Comparison of ENCODE assay signal across 12 cellular contexts in genomic region chr2:54422072-54422581, GRCh38. TPM values are rescaled to one million over a fixed set of nuclear protein-coding genes. Genes with fewer than 3 reads are reported as not detected.
DNase-seq lines count a peak whose midpoint lies in the region; ATAC-seq and TF ChIP-seq lines count a peak whose summit lies in the region.
"Had no signal": no experiment of that assay in that cellular context is flagged by ENCODE, and none has a peak within 500 bp of the region (broad histone marks: within the 10 kb centered on the region; RNA-seq: fewer than 3 reads in every experiment).

No MANE protein-coding gene starts in this region.

- no peak overlapping the region for H3K4me3 ChIP-seq in OCI-LY7 (ENCODE audit: low read depth, low read length, poor library complexity, severe bottlenecking)
- H3K4me3 ChIP-seq: vagina had no signal

- H3K9me2 ChIP-seq in OCI-LY7 (ENCODE audit: insufficient read depth, low read length): no peaks in the 10 kb centered on the region

- no peak overlapping the region for H3K4me2 ChIP-seq in OCI-LY7 (ENCODE audit: low read length)

- no peaks in the 10 kb centered on the region for H4K20me1 ChIP-seq in OCI-LY7 (ENCODE audit: insufficient read depth, low read length)

- peak; percentile 81 for ATAC-seq in effector memory CD8-positive, alpha-beta T cell (replicated peaks)
- no peak for ATAC-seq in GM21390 (IDR thresholded peaks at IDR 0.05; ENCODE audit: unreplicated experiment)

- intact Hi-C loops in OCI-LY7 (cut with micrococcal nuclease; ENCODE audit: unreplicated experiment): no loop called here

- H3K4me3 Mint-ChIP-seq in effector memory CD8-positive, alpha-beta T cell: peak overlapping the region; percentile 58
- no peak overlapping the region for H3K4me3 Mint-ChIP-seq in osteocyte (ENCODE audit: unreplicated experiment)

- no peaks in the 10 kb centered on the region for H3K79me2 ChIP-seq in OCI-LY7 (ENCODE audit: insufficient read depth, low read depth, low read length)
- H3K79me2 ChIP-seq: parathyroid adenoma had no signal

- no peak overlapping the region for H3K27ac ChIP-seq in OCI-LY7 (ENCODE audit: low read depth, low read length, poor library complexity, severe bottlenecking)
- H3K27ac ChIP-seq: parathyroid adenoma, vagina had no signal

- H3K4me1 Mint-ChIP-seq in effector memory CD8-positive, alpha-beta T cell (ENCODE audit: low read depth in 2 of 2): peaks cover 0 to 3% of the 10 kb centered on the region in 2 donors
- H3K4me1 Mint-ChIP-seq in osteocyte (ENCODE audit: unreplicated experiment): no peaks in the 10 kb centered on the region

- no peaks in the 10 kb centered on the region for H3K36me3 Mint-ChIP-seq in effector memory CD8-positive, alpha-beta T cell (ENCODE audit: insufficient read depth)
- no peaks in the 10 kb centered on the region for H3K36me3 Mint-ChIP-seq in osteocyte (ENCODE audit: unreplicated experiment)

- no peak overlapping the region for H2AFZ ChIP-seq in OCI-LY7 (ENCODE audit: low read length)
- H2AFZ ChIP-seq: parathyroid adenoma had no signal

- no TSS peak for BruUV-seq in OCI-LY7 (replicated peaks; lab: Mats Ljungman, UMichigan)

- H3K9me3 Mint-ChIP-seq in effector memory CD8-positive, alpha-beta T cell: no peaks in the 10 kb centered on the region
- peaks cover 4% of the 10 kb centered on the region for H3K9me3 Mint-ChIP-seq in osteocyte (ENCODE audit: unreplicated experiment)

- H3K9me3 ChIP-seq in OCI-LY7 (ENCODE audit: low read length): peaks cover 6% of the 10 kb centered on the region
- H3K9me3 ChIP-seq: vagina had no signal

- no peak for TF ChIP-seq CTCF in OCI-LY7 (conservative IDR thresholded peaks at IDR 0.05; ENCODE audit: low read length)
- no peak for TF ChIP-seq CTCF in osteocyte (IDR thresholded peaks at IDR 0.05)
- no peak for TF ChIP-seq CTCF in GM10248 (IDR thresholded peaks at IDR 0.05; ENCODE audit: control extremely low read depth, extremely low read depth, low read depth, missing control alignments)

- peak overlapping the region in 1 of 2 donors; percentile 73 for H3K27ac Mint-ChIP-seq in effector memory CD8-positive, alpha-beta T cell
- H3K27ac Mint-ChIP-seq in osteocyte (ENCODE audit: unreplicated experiment): no peak overlapping the region

- no peaks in the 10 kb centered on the region for H3K4me1 ChIP-seq in OCI-LY7 (ENCODE audit: insufficient read depth, low read length, poor library complexity, severe bottlenecking)
- H3K4me1 ChIP-seq: vagina had no signal

- CTCF ChIA-PET in OCI-LY7 (lab: Charles Lee; ENCODE audit: unreplicated experiment): no interaction called here
- CTCF ChIA-PET in GM10248 (lab: Yijun Ruan, JAX): interaction anchor here (1.2 kb wide), 1 partner anchor 13 kb away, joined by 3 read pairs; no protein-coding TSS in a partner anchor

- no peaks in the 10 kb centered on the region for H3K27me3 Mint-ChIP-seq in effector memory CD8-positive, alpha-beta T cell
- H3K27me3 Mint-ChIP-seq in osteocyte (ENCODE audit: unreplicated experiment): no peaks in the 10 kb centered on the region

- POLR2A ChIA-PET in OCI-LY7 (lab: Charles Lee) (interaction anchor here (1.0 kb wide), 1 partner anchor 16 kb away, joined by 3 read pairs; no protein-coding TSS in a partner anchor), GM10248 (lab: Yijun Ruan, JAX) (no interaction called here)

- peak; percentile 13 for DNase-seq in OCI-LY7 (ENCODE audit: low spot score)
- DNase-seq in activated CD8-positive, alpha-beta memory T cell treated with anti-CD3 and anti-CD28 coated beads, Interleukin-2, amount 50 U/mL, for 48 hours: peak; percentile 57
- peak; percentile 24 to 39 (median 30) for DNase-seq in effector memory CD8-positive, alpha-beta T cell
- DNase-seq in stimulated activated naive CD4-positive, alpha-beta T cell treated with Interleukin-2 at 50 U/mL for 16 hours (lab: John Stamatoyannopoulos, UW): peak; percentile 15
- no peak for DNase-seq in osteocyte (ENCODE audit: extremely low spot score, unreplicated experiment)
- DNase-seq in GM10248 (ENCODE audit: extremely low spot score): no peak
- DNase-seq: DMS153; NCI-H1694 treated with DMSO at 0.1 percent for 48 hours; NK-92 treated with Interleukin-12 subunit alpha and Interleukin-12 subunit beta, amount 100 ng/mL, for 24 hours had no signal

- H3K36me3 ChIP-seq in OCI-LY7 (ENCODE audit: insufficient read depth, low read length): no peaks in the 10 kb centered on the region
- H3K36me3 ChIP-seq: vagina had no signal

RNA-seq across cellular contexts. Expression of gene SPTBN1, which starts 34.0 kb away (rescaled TPM):
- total RNA-seq in OCI-LY7 (2014; rRNA removed; shearing (Covaris generic)): 183 and 200 TPM in 2 replicates
- 132 and 160 TPM in 2 replicates for total RNA-seq in OCI-LY7 (2022)
- total RNA-seq in osteocyte: 248 and 251 TPM in 2 replicates

Comparison
In these comparisons a context has a peak if more than half of its experiments do, and no peak if none do; other contexts are left out.
1. DNase-seq: peak in OCI-LY7 (single experiment), activated CD8-positive, alpha-beta memory T cell treated with anti-CD3 and anti-CD28 coated beads, Interleukin-2, amount 50 U/mL, for 48 hours (single experiment), effector memory CD8-positive, alpha-beta T cell (3 of 3) and stimulated activated naive CD4-positive, alpha-beta T cell treated with Interleukin-2 at 50 U/mL for 16 hours (single experiment); none in osteocyte (single experiment) and GM10248 (single experiment).